ENCODE assay signal across 13 cellular contexts in the genomic region with DNA sequence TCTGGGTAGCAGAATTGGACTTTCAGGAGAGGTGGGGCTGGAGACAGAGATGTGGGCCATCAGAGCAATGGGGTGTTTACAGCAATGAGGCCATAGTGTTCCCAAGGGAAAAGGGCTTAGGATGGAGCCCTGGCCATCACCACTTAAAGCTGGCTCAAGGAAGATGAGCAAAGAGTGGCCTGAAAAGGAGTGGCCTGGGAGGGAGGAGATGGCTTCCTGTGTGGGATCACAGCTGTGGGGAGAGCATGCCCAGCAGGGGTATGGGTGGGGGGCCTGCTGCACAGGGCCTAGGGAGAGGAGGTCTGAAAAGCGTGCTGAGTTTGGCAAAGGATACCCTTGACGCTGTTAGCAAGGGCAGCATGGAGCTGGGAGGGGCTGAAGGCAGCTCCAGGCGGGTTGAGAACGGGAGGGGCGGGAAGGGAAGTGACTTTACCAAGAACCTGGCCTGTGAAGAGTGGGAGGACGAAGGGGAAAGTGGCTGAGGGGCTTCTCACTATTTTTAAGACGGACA. TPM values are rescaled to one million over a fixed set of nuclear protein-coding genes. Genes with fewer than 3 reads are reported as not detected.
DNase-seq lines count a peak whose midpoint lies in the region; ATAC-seq and TF ChIP-seq lines count a peak whose summit lies in the region.
"Had no signal": no experiment of that assay in that cellular context is flagged by ENCODE, and none has a peak within 500 bp of the region (broad histone marks: within the 10 kb centered on the region; RNA-seq: fewer than 3 reads in every experiment).

No MANE protein-coding gene starts in this region.

- in situ Hi-C loops in GM13976 (cut with MboI; ENCODE audit: low sequenced_read_pairs, unreplicated experiment) = no loop called here

- no peak for TF ChIP-seq CTCF in GM13976 (IDR thresholded peaks at IDR 0.05; ENCODE audit: borderline replicate concordance, control extremely low read depth, extremely low read depth, insufficient read depth, missing control alignments)

- no peaks in the 10 kb centered on the region for H3K27me3 ChIP-seq in adipocyte (replicated peaks; ENCODE audit: control insufficient read depth, insufficient read depth, low read length)
- peaks cover 0 to 4% (median 0%) of the 10 kb centered on the region in 3 donors for H3K27me3 ChIP-seq in skeletal muscle tissue (ENCODE audit: control insufficient read depth in 3 of 3, insufficient read depth in 3 of 3, low read length in 3 of 3)
- H3K27me3 ChIP-seq: adrenal gland, BE2C had no signal

- peak overlapping the region; percentile 82 for H3K27ac ChIP-seq in skeletal muscle tissue (ENCODE audit: low read depth, low read length)

- H3K4me3 ChIP-seq in adipocyte (ENCODE audit: low read length) (no peak overlapping the region), skeletal muscle tissue (ENCODE audit: low read length in 3 of 3) (no peak overlapping the region)
- H3K4me3 ChIP-seq: adrenal gland had no signal

- no peak for ATAC-seq in HG02884 (IDR thresholded peaks at IDR 0.05; ENCODE audit: unreplicated experiment)
- no peak for ATAC-seq in HG02763 (IDR thresholded peaks at IDR 0.05; ENCODE audit: unreplicated experiment)
- no peak for ATAC-seq in HG02678 (IDR thresholded peaks at IDR 0.05; ENCODE audit: unreplicated experiment)

- no peaks in the 10 kb centered on the region for H3K9me3 ChIP-seq in adipocyte (ENCODE audit: control insufficient read depth, low read length)
- H3K9me3 ChIP-seq in skeletal muscle tissue (ENCODE audit: control insufficient read depth in 3 of 3, low read length in 3 of 3) = no peaks in the 10 kb centered on the region
- H3K9me3 ChIP-seq: adrenal gland, BE2C had no signal

- peak overlapping the region; percentile 45 for H3K9ac ChIP-seq in adipocyte (ENCODE audit: low read length)
- no peak overlapping the region for H3K9ac ChIP-seq in skeletal muscle tissue (ENCODE audit: low read depth in 1 of 3, low read length in 3 of 3)

- peak; percentile 36 for DNase-seq in GM13976 (ENCODE audit: low spot score)
- DNase-seq in adipocyte (ENCODE audit: low read depth) = no peak
- DNase-seq in islet precursor cell = peak; percentile 50
- DNase-seq in NCI-H345 treated with DMSO at 0.1 percent for 48 hours (lab: John Stamatoyannopoulos, UW; ENCODE audit: unreplicated experiment) = no peak
- DNase-seq: BE2C, DMS79, GOT3, NCI-H446 had no signal

- H3K4me1 ChIP-seq in adipocyte (ENCODE audit: control insufficient read depth, insufficient read depth, low read length) (peaks cover 43% of the 10 kb centered on the region), skeletal muscle tissue (ENCODE audit: control insufficient read depth in 3 of 3, insufficient read depth in 3 of 3, low read length in 3 of 3) (peaks cover 32 to 52% (median 52%) of the 10 kb centered on the region in 3 donors)

- H3K36me3 ChIP-seq in adipocyte (ENCODE audit: control insufficient read depth, insufficient read depth, low read length, severe bottlenecking) (peaks cover 46% of the 10 kb centered on the region), skeletal muscle tissue (ENCODE audit: control insufficient read depth in 3 of 3, insufficient read depth in 3 of 3, low read length in 3 of 3) (peaks cover 0 to 12% (median 10%) of the 10 kb centered on the region in 3 donors)
- H3K36me3 ChIP-seq: BE2C had no signal

RNA-seq across cellular contexts. Expression of a gene that starts 13.9 kb away (rescaled TPM):
- total RNA-seq in skeletal muscle tissue = 6.3 TPM

Comparison
In these comparisons a context has a peak if more than half of its experiments do, and no peak if none do; other contexts are left out.
1. DNase-seq: peak in GM13976 (single experiment) and islet precursor cell (single experiment); none in adipocyte (single experiment) and NCI-H345 treated with DMSO at 0.1 percent for 48 hours (single experiment).